Comparison of ENCODE assay signal across 20 cellular contexts in genomic region chrX:18753603-18754002, GRCh38. TPM values are rescaled to one million over a fixed set of nuclear protein-coding genes. Genes with fewer than 3 reads are reported as not detected.
A peak's percentile ranks its signal among the peaks of the same experiment; 100 is the strongest.
DNase-seq lines count a peak whose midpoint lies in the region; ATAC-seq, FAIRE-seq and TF ChIP-seq lines count a peak whose summit lies in the region.
"Had no signal": no experiment of that assay in that cellular context is flagged by ENCODE, and none has a peak within 500 bp of the region (broad histone marks: within the 10 kb centered on the region; RNA-seq: fewer than 3 reads in every experiment).

No MANE protein-coding gene starts in this region.

- H3K79me2 ChIP-seq in KMS-11 (ENCODE audit: insufficient read depth, low read depth) (no peaks in the 10 kb centered on the region), GM12878 (ENCODE audit: control insufficient read depth, insufficient read depth, low read length) (no peaks in the 10 kb centered on the region), neural progenitor cell (ENCODE audit: low read depth) (no peaks in the 10 kb centered on the region)

- 0 out of 3 replicates have a peak, but pooled peaks have one; percentile 15 for ATAC-seq in GM12878

- no peak for TF ChIP-seq EP300 in GM12878 (IDR thresholded peaks at IDR 0.05; ENCODE audit: borderline replicate concordance in 1 of 2, control insufficient read depth in 1 of 2, low read depth in 2 of 2, low read length in 2 of 2)

- H3K36me3 ChIP-seq in KMS-11 (ENCODE audit: insufficient read depth) (no peaks in the 10 kb centered on the region), GM12878 (ENCODE audit: control insufficient read depth in 2 of 2, insufficient read depth in 2 of 2, low read length in 1 of 2) (no peaks in the 10 kb centered on the region), neural progenitor cell (no peaks in the 10 kb centered on the region)
- H3K36me3 ChIP-seq: BLaER1 treated with 17β-estradiol and CSF1 and Interleukin-3, amounts not matched to agents 10 nM and 100 nM; HAP-1 had no signal

- H3F3A ChIP-seq in neural progenitor cell (ENCODE audit: low read depth), result no peaks in the 10 kb centered on the region

- DNase-seq in GM12865 (ENCODE audit: low read depth) (peak; percentile 43), GM12878 (ENCODE audit: low read depth, low spot score) (no peak), NCI-H774 (lab: John Stamatoyannopoulos, UW) (no peak), neural progenitor cell (ENCODE audit: low spot score) (no peak), NCI-H187 (lab: John Stamatoyannopoulos, UW) (no peak)
- DNase-seq: CD4-positive, alpha-beta memory T cell; DMS153; MV-4-11; NCI-H1105 treated with DMSO at 0.1 percent for 48 hours; NCI-H2081; NCI-H2171; NCI-H524 treated with DMSO at 0.1 percent for 48 hours; RPMI8226; SHP77 had no signal

- H4K20me1 ChIP-seq in KMS-11 (ENCODE audit: insufficient read depth) (no peaks in the 10 kb centered on the region), GM12878 (ENCODE audit: control insufficient read depth, insufficient read depth) (no peaks in the 10 kb centered on the region), neural progenitor cell (ENCODE audit: low read depth) (no peaks in the 10 kb centered on the region)
- H4K20me1 ChIP-seq: BLaER1 treated with 17β-estradiol and CSF1 and Interleukin-3, amounts not matched to agents 10 nM and 100 nM had no signal

- H3K4me1 ChIP-seq in KMS-11 (ENCODE audit: low read depth, poor library complexity, severe bottlenecking) (peaks cover 12% of the 10 kb centered on the region), GM12878 (ENCODE audit: control insufficient read depth, insufficient read depth, low read length) (no peaks in the 10 kb centered on the region), neural progenitor cell (no peaks in the 10 kb centered on the region)
- H3K4me1 ChIP-seq: BLaER1 treated with 17β-estradiol and CSF1 and Interleukin-3, amounts not matched to agents 10 nM and 100 nM; HAP-1 had no signal

- CTCF ChIA-PET in GM12878 (lab: Yijun Ruan, JAX), result no interaction called here

- 32% methylated on average over 2 of the region's 2 CpGs for WGBS in GM12878 (ENCODE audit: insufficient coverage, insufficient replicate concordance, low lambda C conversion rate, missing lambda C conversion rate)

- H3K4me2 ChIP-seq in KMS-11 (peak overlapping the region; percentile 9; the same call in 1 of the 2 replicates), GM12878 (ENCODE audit: control insufficient read depth, insufficient read depth) (no peak overlapping the region), neural progenitor cell (no peak overlapping the region)
- H3K4me2 ChIP-seq: BLaER1 treated with 17β-estradiol and CSF1 and Interleukin-3, amounts not matched to agents 10 nM and 100 nM had no signal

- no peak for TF ChIP-seq CTCF in GM12865 (IDR thresholded peaks at IDR 0.05; ENCODE audit: insufficient read depth, low read depth, low read length, missing control alignments)
- TF ChIP-seq CTCF in KMS-11 (conservative IDR thresholded peaks at IDR 0.05; ENCODE audit: low read depth, low read length), result no peak
- no peak for TF ChIP-seq CTCF in GM12878 (IDR thresholded peaks at IDR 0.05 in 2 of 3, conservative IDR thresholded peaks at IDR 0.05 in 1 of 3; ENCODE audit: control insufficient read depth in 2 of 3, extremely low read depth in 1 of 3, insufficient read depth in 1 of 3, low read depth in 3 of 3, low read length in 3 of 3)
- no peak for TF ChIP-seq CTCF in neural progenitor cell (IDR thresholded peaks at IDR 0.05)

- TF ChIP-seq RAD21 in GM12878 (IDR thresholded peaks at IDR 0.05; ENCODE audit: insufficient read depth, low read depth, low read length), result no peak

- intact Hi-C loops in GM12878 (cut with micrococcal nuclease; ENCODE audit: unreplicated experiment), result no loop called here

- no peak for TF ChIP-seq POLR2A in GM12878 (IDR thresholded peaks at IDR 0.05; ENCODE audit: low read depth, low read length)

- in situ Hi-C loops in GM12878 (cut with MboI), result no loop called here

- no peaks in the 10 kb centered on the region for H3K9me3 ChIP-seq in GM12878 (replicated peaks; ENCODE audit: control insufficient read depth, insufficient read depth, low read length)
- no peaks in the 10 kb centered on the region for H3K9me3 ChIP-seq in neural progenitor cell (ENCODE audit: low read depth)
- H3K9me3 ChIP-seq: HAP-1 had no signal

- no peaks in the 10 kb centered on the region for H3K36me3 Mint-ChIP-seq in neural progenitor cell
- H3K36me3 Mint-ChIP-seq: CD4-positive, alpha-beta memory T cell had no signal

- peaks cover 9% of the 10 kb centered on the region for H3K4me1 Mint-ChIP-seq in neural progenitor cell
- H3K4me1 Mint-ChIP-seq: CD4-positive, alpha-beta memory T cell had no signal

- H3K27me3 ChIP-seq in KMS-11 (ENCODE audit: insufficient read depth, low read depth), result no peaks in the 10 kb centered on the region
- H3K27me3 ChIP-seq in GM12878 (replicated peaks in 1 of 2; ENCODE audit: control insufficient read depth in 2 of 2, insufficient read depth in 2 of 2, low read length in 1 of 2), result no peaks in the 10 kb centered on the region
- H3K27me3 ChIP-seq in neural progenitor cell, result no peaks in the 10 kb centered on the region

- H3K27ac ChIP-seq in KMS-11, result no peak overlapping the region; the same call in 1 of the 2 replicates
- no peak overlapping the region for H3K27ac ChIP-seq in GM12878 (ENCODE audit: control insufficient read depth, insufficient read depth)
- H3K27ac ChIP-seq in neural progenitor cell, result no peak overlapping the region
- H3K27ac ChIP-seq: BLaER1 treated with 17β-estradiol and CSF1 and Interleukin-3, amounts not matched to agents 10 nM and 100 nM had no signal

- POLR2A ChIA-PET in GM12878 (lab: Charles Lee), result no interaction called here

- H3K9me3 Mint-ChIP-seq in neural progenitor cell, result peaks cover 8% of the 10 kb centered on the region

- FAIRE-seq in GM12878 (lab: Jason Lieb, UNC) (peak; percentile 86), islet of Langerhans (lab: Jason Lieb, UNC) (peak; percentile 86)

- H3K27ac Mint-ChIP-seq in neural progenitor cell, result no peak overlapping the region
- H3K27ac Mint-ChIP-seq: CD4-positive, alpha-beta memory T cell had no signal

- H3K27me3 Mint-ChIP-seq in neural progenitor cell (ENCODE audit: insufficient read depth, low read depth), result no peaks in the 10 kb centered on the region

- BruUV-seq in GM12878 (replicated peaks; lab: Mats Ljungman, UMichigan), result no TSS peak

- H3K4me3 ChIP-seq in GM12865 (ENCODE audit: low read depth, low read length), result no peak overlapping the region
- no peak overlapping the region for H3K4me3 ChIP-seq in KMS-11 (IDR thresholded peaks at IDR 0.05; ENCODE audit: insufficient read depth, low read depth, low read length)
- H3K4me3 ChIP-seq in GM12878, result no peak overlapping the region
- H3K4me3 ChIP-seq in neural progenitor cell, result no peak overlapping the region
- H3K4me3 ChIP-seq: BLaER1 treated with 17β-estradiol and CSF1 and Interleukin-3, amounts not matched to agents 10 nM and 100 nM; HAP-1 had no signal

- RAD21 ChIA-PET in GM12878 (lab: Charles Lee; ENCODE audit: unreplicated experiment), result no interaction called here

- H3K9ac ChIP-seq in KMS-11 (no peak overlapping the region), GM12878 (ENCODE audit: control insufficient read depth, insufficient read depth, low read length) (no peak overlapping the region), neural progenitor cell (no peak overlapping the region)
- H3K9ac ChIP-seq: BLaER1 treated with 17β-estradiol and CSF1 and Interleukin-3, amounts not matched to agents 10 nM and 100 nM had no signal

- H2AFZ ChIP-seq in KMS-11 (ENCODE audit: low read depth), result no peak overlapping the region
- H2AFZ ChIP-seq in GM12878 (ENCODE audit: control insufficient read depth, low read depth, low read length), result no peak overlapping the region
- H2AFZ ChIP-seq in neural progenitor cell (replicated peaks), result no peak overlapping the region

- SMC1A ChIA-PET in GM12878 (lab: Charles Lee; ENCODE audit: uncharacterized antibody, unreplicated experiment), result no interaction called here

- H3K4me3 Mint-ChIP-seq in neural progenitor cell, result no peak overlapping the region
- H3K4me3 Mint-ChIP-seq: CD4-positive, alpha-beta memory T cell had no signal

TF ChIP-seq in GM12878, 131 proteins besides CTCF, POLR2A, EP300 and RAD21 (continues in another document):
- TF ChIP-seq RUNX3 (IDR thresholded peaks at IDR 0.05; ENCODE audit: low read length), result peak; percentile 84

RNA-seq across cellular contexts. Expression of gene PPEF1, which starts 46.2 kb away (rescaled TPM):
- total RNA-seq in GM12878 (2013; cell fraction: nucleolus; rRNA removed), result 2.9 and 3.9 TPM in 2 replicates
- total RNA-seq in GM12878 (2014; rRNA removed), result 0.38 and 1.7 TPM in 2 replicates
- 0.49 and 0.74 TPM in 2 replicates for total RNA-seq in GM12878 (2014; rRNA removed; fragmentation: Illumina TruSeq; extraction: Trizol)
- 0.31 and 0.56 TPM in 2 replicates for total RNA-seq in GM12878 (2021)
- polyA plus RNA-seq in GM12878 (2011; ENCODE audit: low read depth), result 0.22 TPM
- 2.2 and 2.7 TPM in 2 replicates for polyA plus RNA-seq in GM12878 (2011; rRNA removed)
- polyA plus RNA-seq in GM12878 (2011; cell fraction: cytosol; rRNA removed), result 0.69 and 0.76 TPM in 2 replicates
- polyA plus RNA-seq in GM12878 (2011; cell fraction: nucleus; rRNA removed), result 1.4 and 1.6 TPM in 2 replicates
- polyA plus RNA-seq in GM12878 (2012), result 0.20 and 0.39 TPM in 2 replicates
- 0.48 and 0.50 TPM in 2 replicates for polyA plus RNA-seq in GM12878 (2014; fragmentation: Illumina TruSeq; extraction: Trizol)
- polyA plus RNA-seq in GM12878 (2014; fragmentation: Nextera tagmentation; extraction: Ambion mirVana), result under 1 TPM; 0.24 to 0.26 TPM
- 0.29 and 1.0 TPM in 2 replicates for polyA plus RNA-seq in GM12878 (2014; rRNA removed)
- under 1 TPM; 0.58 to 0.84 TPM for polyA plus RNA-seq in GM12878 (2016; fragmentation: Nextera tagmentation; extraction: Ambion mirVana)
- 0.98 and 1.4 TPM in 2 replicates for polyA minus RNA-seq in GM12878 (2011; rRNA and poly(A)+ RNA removed)
- 0.94 TPM in 1 of 2 replicates, not detected in the other for polyA minus RNA-seq in GM12878 (2011; cell fraction: cytosol; rRNA and poly(A)+ RNA removed)
- polyA minus RNA-seq in GM12878 (2011; cell fraction: nucleus; rRNA and poly(A)+ RNA removed), result 0.85 and 0.86 TPM in 2 replicates
- total RNA-seq in neural progenitor cell (ENCODE audit: low replicate concordance), result 0.26 and 0.34 TPM in 2 replicates
- total RNA-seq: G401, HT1080 had no signal
- polyA plus RNA-seq: CD4-positive, alpha-beta memory T cell had no signal
